ENCODE assay signal across 2 cellular contexts in genomic region chr1:92842082-92843045, GRCh38.
TF ChIP-seq lines count a peak whose summit lies in the region.

No MANE protein-coding gene starts in this region.

TF ChIP-seq in HepG2, 621 proteins besides CTCF, POLR2A, EP300 and RAD21 (continues in another document):
- no peak for TF ChIP-seq GABPB1 (CRISPR knock-in tag; IDR thresholded peaks at IDR 0.05)
- no peak for TF ChIP-seq ISX (CRISPR knock-in tag; conservative IDR thresholded peaks at IDR 0.05)
- TF ChIP-seq ZNF296 (CRISPR knock-in tag; conservative IDR thresholded peaks at IDR 0.05) = no peak
- no peak for TF ChIP-seq ZNF770 (CRISPR knock-in tag; IDR thresholded peaks at IDR 0.05)
- TF ChIP-seq HNF4G (IDR thresholded peaks at IDR 0.05; ENCODE audit: borderline replicate concordance, low read depth, low read length) = no peak
- TF ChIP-seq HNF4G (CRISPR knock-in tag; IDR thresholded peaks at IDR 0.05; ENCODE audit: borderline replicate concordance, low read depth) = no peak
- TF ChIP-seq, protein P1, sequence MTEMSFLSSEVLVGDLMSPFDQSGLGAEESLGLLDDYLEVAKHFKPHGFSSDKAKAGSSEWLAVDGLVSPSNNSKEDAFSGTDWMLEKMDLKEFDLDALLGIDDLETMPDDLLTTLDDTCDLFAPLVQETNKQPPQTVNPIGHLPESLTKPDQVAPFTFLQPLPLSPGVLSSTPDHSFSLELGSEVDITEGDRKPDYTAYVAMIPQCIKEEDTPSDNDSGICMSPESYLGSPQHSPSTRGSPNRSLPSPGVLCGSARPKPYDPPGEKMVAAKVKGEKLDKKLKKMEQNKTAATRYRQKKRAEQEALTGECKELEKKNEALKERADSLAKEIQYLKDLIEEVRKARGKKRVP (CRISPR knock-in tag; IDR thresholded peaks at IDR 0.05) = no peak
- no peak for TF ChIP-seq U2AF1 (optimal IDR thresholded peaks at IDR 0.05; ENCODE audit: low read depth, low read length)
- no peak for TF ChIP-seq PRPF4 (IDR thresholded peaks at IDR 0.05; ENCODE audit: low read depth, low read length, poor library complexity, severe bottlenecking)
- TF ChIP-seq ZNF34 (CRISPR knock-in tag; IDR thresholded peaks at IDR 0.05; ENCODE audit: borderline replicate concordance) = no peak
- TF ChIP-seq ZNF577 (CRISPR knock-in tag; IDR thresholded peaks at IDR 0.05; ENCODE audit: borderline replicate concordance, low read depth) = no peak
- TF ChIP-seq ZBTB14 (CRISPR knock-in tag; IDR thresholded peaks at IDR 0.05) = no peak
- no peak for TF ChIP-seq ZFP36L2 (CRISPR knock-in tag; IDR thresholded peaks at IDR 0.05)
- TF ChIP-seq, protein P2, sequence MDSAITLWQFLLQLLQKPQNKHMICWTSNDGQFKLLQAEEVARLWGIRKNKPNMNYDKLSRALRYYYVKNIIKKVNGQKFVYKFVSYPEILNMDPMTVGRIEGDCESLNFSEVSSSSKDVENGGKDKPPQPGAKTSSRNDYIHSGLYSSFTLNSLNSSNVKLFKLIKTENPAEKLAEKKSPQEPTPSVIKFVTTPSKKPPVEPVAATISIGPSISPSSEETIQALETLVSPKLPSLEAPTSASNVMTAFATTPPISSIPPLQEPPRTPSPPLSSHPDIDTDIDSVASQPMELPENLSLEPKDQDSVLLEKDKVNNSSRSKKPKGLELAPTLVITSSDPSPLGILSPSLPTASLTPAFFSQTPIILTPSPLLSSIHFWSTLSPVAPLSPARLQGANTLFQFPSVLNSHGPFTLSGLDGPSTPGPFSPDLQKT (CRISPR knock-in tag; IDR thresholded peaks at IDR 0.05; ENCODE audit: borderline replicate concordance) = no peak
- TF ChIP-seq ZNF232 (CRISPR knock-in tag; IDR thresholded peaks at IDR 0.05; ENCODE audit: borderline replicate concordance) = no peak
- TF ChIP-seq ZNF510 (CRISPR knock-in tag; IDR thresholded peaks at IDR 0.05; ENCODE audit: low read depth) = no peak
- no peak for TF ChIP-seq PHF21A (CRISPR knock-in tag; IDR thresholded peaks at IDR 0.05)
- 0 out of 2 replicates have a peak, but pooled peaks have one; percentile 20 for TF ChIP-seq POLR2AphosphoS2 (IDR thresholded peaks at IDR 0.05; ENCODE audit: low read depth, low read length)
- TF ChIP-seq ZSCAN30 (CRISPR knock-in tag; IDR thresholded peaks at IDR 0.05) = no peak
- peak; percentile 85; the same call in 1 of the 2 replicates for TF ChIP-seq PAF1 (CRISPR knock-in tag; IDR thresholded peaks at IDR 0.05)
- TF ChIP-seq POGK (CRISPR knock-in tag; conservative IDR thresholded peaks at IDR 0.05) = no peak
- TF ChIP-seq CREM (IDR thresholded peaks at IDR 0.05) = no peak
- TF ChIP-seq CREM (CRISPR knock-in tag; IDR thresholded peaks at IDR 0.05) = no peak
- TF ChIP-seq POLR2G (IDR thresholded peaks at IDR 0.05; ENCODE audit: low read depth, low read length) = peak; percentile 48; the same call in 1 of the 2 replicates
- TF ChIP-seq FOXA1 (IDR thresholded peaks at IDR 0.05) = no peak
- TF ChIP-seq FOXA1 (CRISPR knock-in tag; IDR thresholded peaks at IDR 0.05) = no peak
- TF ChIP-seq FOXK2 (IDR thresholded peaks at IDR 0.05) = no peak
- no peak for TF ChIP-seq ZNF761 (CRISPR knock-in tag; conservative IDR thresholded peaks at IDR 0.05)
- TF ChIP-seq KDM4B (CRISPR knock-in tag; IDR thresholded peaks at IDR 0.05) = no peak

TF ChIP-seq in GM12878, 131 proteins besides CTCF, POLR2A, EP300 and RAD21:
- TF ChIP-seq CBX5 (IDR thresholded peaks at IDR 0.05; ENCODE audit: low read depth) (no peak), ASH2L (IDR thresholded peaks at IDR 0.05; ENCODE audit: borderline replicate concordance, low read depth) (no peak), POLR2AphosphoS5 (IDR thresholded peaks at IDR 0.05; ENCODE audit: low read length) (0 out of 2 replicates have a peak, but pooled peaks have one; percentile 30), PML (IDR thresholded peaks at IDR 0.05; ENCODE audit: low read length) (0 out of 2 replicates have a peak, but pooled peaks have one; percentile 24)
- TF ChIP-seq, protein P3, sequence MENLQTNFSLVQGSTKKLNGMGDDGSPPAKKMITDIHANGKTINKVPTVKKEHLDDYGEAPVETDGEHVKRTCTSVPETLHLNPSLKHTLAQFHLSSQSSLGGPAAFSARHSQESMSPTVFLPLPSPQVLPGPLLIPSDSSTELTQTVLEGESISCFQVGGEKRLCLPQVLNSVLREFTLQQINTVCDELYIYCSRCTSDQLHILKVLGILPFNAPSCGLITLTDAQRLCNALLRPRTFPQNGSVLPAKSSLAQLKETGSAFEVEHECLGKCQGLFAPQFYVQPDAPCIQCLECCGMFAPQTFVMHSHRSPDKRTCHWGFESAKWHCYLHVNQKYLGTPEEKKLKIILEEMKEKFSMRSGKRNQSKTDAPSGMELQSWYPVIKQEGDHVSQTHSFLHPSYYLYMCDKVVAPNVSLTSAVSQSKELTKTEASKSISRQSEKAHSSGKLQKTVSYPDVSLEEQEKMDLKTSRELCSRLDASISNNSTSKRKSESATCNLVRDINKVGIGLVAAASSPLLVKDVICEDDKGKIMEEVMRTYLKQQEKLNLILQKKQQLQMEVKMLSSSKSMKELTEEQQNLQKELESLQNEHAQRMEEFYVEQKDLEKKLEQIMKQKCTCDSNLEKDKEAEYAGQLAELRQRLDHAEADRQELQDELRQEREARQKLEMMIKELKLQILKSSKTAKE (IDR thresholded peaks at IDR 0.05; ENCODE audit: low read depth, poor library complexity, severe bottlenecking) = no peak
